ENCODE assay signal across 9 cellular contexts in genomic region chr10:72875250-72876055, GRCh38. TPM values are rescaled to one million over a fixed set of nuclear protein-coding genes. Genes with fewer than 3 reads are reported as not detected.
DNase-seq lines count a peak whose midpoint lies in the region; ATAC-seq and TF ChIP-seq lines count a peak whose summit lies in the region.
"Had no signal": no experiment of that assay in that cellular context is flagged by ENCODE, and none has a peak within 500 bp of the region (broad histone marks: within the 10 kb centered on the region; RNA-seq: fewer than 3 reads in every experiment).

No MANE protein-coding gene starts in this region.

- intact Hi-C loops in CD4-positive, alpha-beta T cell (cut with DNase I, micrococcal nuclease) = loop anchor here (1.0 kb wide), 1 partner anchor 511 kb away; no protein-coding TSS in a partner anchor

- ATAC-seq in activated naive CD8-positive, alpha-beta T cell treated with anti-CD3 and anti-CD28 coated beads, Interleukin-2, amount 10 ng/mL, durations not matched to agents 7 days and 5 days (ENCODE audit: low read depth) = peak; percentile 39
- no peak for ATAC-seq in CD4-positive, alpha-beta T cell (ENCODE audit: poor library complexity)
- ATAC-seq in HG03520 (IDR thresholded peaks at IDR 0.05; ENCODE audit: unreplicated experiment) = no peak

- peaks cover 3% of the 10 kb centered on the region for H3K9me3 Mint-ChIP-seq in activated naive CD8-positive, alpha-beta T cell treated with anti-CD3 and anti-CD28 coated beads, Interleukin-2, amount 10 ng/mL, durations not matched to agents 7 days and 5 days
- H3K9me3 Mint-ChIP-seq in activated naive CD8-positive, alpha-beta T cell treated with anti-CD3 and anti-CD28 coated beads for 36 hours = peaks cover 5% of the 10 kb centered on the region
- H3K9me3 Mint-ChIP-seq in neural crest cell = peaks cover 2% of the 10 kb centered on the region
- H3K9me3 Mint-ChIP-seq in CD4-positive, alpha-beta T cell = peaks cover 1% of the 10 kb centered on the region
- H3K9me3 Mint-ChIP-seq: central memory CD8-positive, alpha-beta T cell had no signal

- no peak overlapping the region for H3K27ac ChIP-seq in CD4-positive, alpha-beta T cell (ENCODE audit: low read depth, low read length)

- H3K27ac Mint-ChIP-seq in activated naive CD8-positive, alpha-beta T cell treated with anti-CD3 and anti-CD28 coated beads, Interleukin-2, amount 10 ng/mL, durations not matched to agents 7 days and 5 days = no peak overlapping the region
- H3K27ac Mint-ChIP-seq in activated naive CD8-positive, alpha-beta T cell treated with anti-CD3 and anti-CD28 coated beads for 36 hours = no peak overlapping the region
- H3K27ac Mint-ChIP-seq in neural crest cell (ENCODE audit: unreplicated experiment) = no peak overlapping the region
- no peak overlapping the region for H3K27ac Mint-ChIP-seq in CD4-positive, alpha-beta T cell

- H3K27me3 Mint-ChIP-seq in activated naive CD8-positive, alpha-beta T cell treated with anti-CD3 and anti-CD28 coated beads, Interleukin-2, amount 10 ng/mL, durations not matched to agents 7 days and 5 days = no peaks in the 10 kb centered on the region
- no peaks in the 10 kb centered on the region for H3K27me3 Mint-ChIP-seq in activated naive CD8-positive, alpha-beta T cell treated with anti-CD3 and anti-CD28 coated beads for 36 hours
- no peaks in the 10 kb centered on the region for H3K27me3 Mint-ChIP-seq in neural crest cell (ENCODE audit: low read depth)
- no peaks in the 10 kb centered on the region for H3K27me3 Mint-ChIP-seq in CD4-positive, alpha-beta T cell
- H3K27me3 Mint-ChIP-seq: central memory CD8-positive, alpha-beta T cell had no signal

- H3K4me1 Mint-ChIP-seq in activated naive CD8-positive, alpha-beta T cell treated with anti-CD3 and anti-CD28 coated beads, Interleukin-2, amount 10 ng/mL, durations not matched to agents 7 days and 5 days = no peaks in the 10 kb centered on the region
- H3K4me1 Mint-ChIP-seq in activated naive CD8-positive, alpha-beta T cell treated with anti-CD3 and anti-CD28 coated beads for 36 hours = no peaks in the 10 kb centered on the region
- no peaks in the 10 kb centered on the region for H3K4me1 Mint-ChIP-seq in neural crest cell
- H3K4me1 Mint-ChIP-seq in CD4-positive, alpha-beta T cell (ENCODE audit: low read depth) = no peaks in the 10 kb centered on the region
- H3K4me1 Mint-ChIP-seq: central memory CD8-positive, alpha-beta T cell had no signal

- H3K36me3 Mint-ChIP-seq in activated naive CD8-positive, alpha-beta T cell treated with anti-CD3 and anti-CD28 coated beads, Interleukin-2, amount 10 ng/mL, durations not matched to agents 7 days and 5 days = peaks cover 13% of the 10 kb centered on the region
- peaks cover 9% of the 10 kb centered on the region for H3K36me3 Mint-ChIP-seq in activated naive CD8-positive, alpha-beta T cell treated with anti-CD3 and anti-CD28 coated beads for 36 hours
- H3K36me3 Mint-ChIP-seq in neural crest cell (ENCODE audit: low read depth) = peaks cover 14% of the 10 kb centered on the region
- H3K36me3 Mint-ChIP-seq in CD4-positive, alpha-beta T cell (ENCODE audit: low read depth) = peaks cover 46% of the 10 kb centered on the region

- CTCF ChIA-PET in CD4-positive, alpha-beta T cell (lab: Charles Lee) = no interaction called here

- H3K9me3 ChIP-seq in CD4-positive, alpha-beta T cell (ENCODE audit: control insufficient read depth, low read length) = no peaks in the 10 kb centered on the region

- H3K4me3 Mint-ChIP-seq in activated naive CD8-positive, alpha-beta T cell treated with anti-CD3 and anti-CD28 coated beads, Interleukin-2, amount 10 ng/mL, durations not matched to agents 7 days and 5 days = no peak overlapping the region
- no peak overlapping the region for H3K4me3 Mint-ChIP-seq in activated naive CD8-positive, alpha-beta T cell treated with anti-CD3 and anti-CD28 coated beads for 36 hours
- H3K4me3 Mint-ChIP-seq in neural crest cell = no peak overlapping the region
- H3K4me3 Mint-ChIP-seq in CD4-positive, alpha-beta T cell = no peak overlapping the region
- H3K4me3 Mint-ChIP-seq: central memory CD8-positive, alpha-beta T cell had no signal

- peak; percentile 65 for TF ChIP-seq CTCF in neural crest cell (conservative IDR thresholded peaks at IDR 0.05)
- TF ChIP-seq CTCF in CD4-positive, alpha-beta T cell (IDR thresholded peaks at IDR 0.05) = no peak

- DNase-seq in activated naive CD8-positive, alpha-beta T cell treated with anti-CD3 and anti-CD28 coated beads, Interleukin-2, amount 10 ng/mL, durations not matched to agents 7 days and 5 days = no peak
- DNase-seq in activated naive CD8-positive, alpha-beta T cell treated with anti-CD3 and anti-CD28 coated beads for 36 hours = no peak
- peak; percentile 7 for DNase-seq in NCI-H146 (lab: John Stamatoyannopoulos, UW)
- DNase-seq in cerebellar nuclear complex (lab: John Stamatoyannopoulos, UW) = peak; percentile 6 to 63
- DNase-seq in neural crest cell (ENCODE audit: low read depth, low spot score) = no peak
- DNase-seq in CD4-positive, alpha-beta T cell = no peak
- no peak for DNase-seq in stimulated activated CD8-positive, alpha-beta memory T cell treated with anti-CD3 and anti-CD28 coated beads, Interleukin-4, amount 100 ng/mL, for 48 hours

- POLR2A ChIA-PET in activated naive CD8-positive, alpha-beta T cell treated with anti-CD3 and anti-CD28 coated beads, Interleukin-2, amount 10 ng/mL, durations not matched to agents 7 days and 5 days (lab: Charles Lee) = no interaction called here
- POLR2A ChIA-PET in CD4-positive, alpha-beta T cell (lab: Charles Lee) = no interaction called here

- no peaks in the 10 kb centered on the region for H3K27me3 ChIP-seq in CD4-positive, alpha-beta T cell (ENCODE audit: control insufficient read depth, insufficient read depth, low read length)

RNA-seq across cellular contexts. Expression of gene OIT3, which starts 18.1 kb away (rescaled TPM):
- total RNA-seq in activated naive CD8-positive, alpha-beta T cell treated with anti-CD3 and anti-CD28 coated beads, Interleukin-2, amount 10 ng/mL, durations not matched to agents 7 days and 5 days = not detected
- not detected for total RNA-seq in activated naive CD8-positive, alpha-beta T cell treated with anti-CD3 and anti-CD28 coated beads for 36 hours
- 0.09 TPM in 1 of 2 replicates, not detected in the other for total RNA-seq in neural crest cell
- not detected for total RNA-seq in CD4-positive, alpha-beta T cell

Comparison
In these comparisons a context has a peak if more than half of its experiments do, and no peak if none do; other contexts are left out.
1. DNase-seq: peak in NCI-H146 (single experiment) and cerebellar nuclear complex (2 of 2); none in activated naive CD8-positive, alpha-beta T cell treated with anti-CD3 and anti-CD28 coated beads, Interleukin-2, amount 10 ng/mL, durations not matched to agents 7 days and 5 days (single experiment), activated naive CD8-positive, alpha-beta T cell treated with anti-CD3 and anti-CD28 coated beads for 36 hours (single experiment), neural crest cell (single experiment), CD4-positive, alpha-beta T cell (0 of 10) and stimulated activated CD8-positive, alpha-beta memory T cell treated with anti-CD3 and anti-CD28 coated beads, Interleukin-4, amount 100 ng/mL, for 48 hours (single experiment).